ENCODE assay signal across 28 cellular contexts in genomic region chr7:272631-273030, GRCh38. TPM values are rescaled to one million over a fixed set of nuclear protein-coding genes. Genes with fewer than 3 reads are reported as not detected.
"Had no signal": no experiment of that assay in that cellular context is flagged by ENCODE, and none has a peak within 500 bp of the region (broad histone marks: within the 10 kb centered on the region; RNA-seq: fewer than 3 reads in every experiment).

No MANE protein-coding gene starts in this region.

- ATAC-seq: activated T-cell treated with anti-CD3 and anti-CD28 coated beads, Interleukin-2, amount 50 U/mL, for 4 hours; Panc1 had no signal

- H3K4me3 Mint-ChIP-seq: activated CD4-positive, alpha-beta memory T cell treated with anti-CD3 and anti-CD28 coated beads for 36 hours; activated CD4-positive, alpha-beta T cell treated with anti-CD3 and anti-CD28 coated beads, Interleukin-2, amount 10 ng/mL, durations not matched to agents 7 days and 5 days; activated naive CD4-positive, alpha-beta T cell treated with anti-CD3 and anti-CD28 coated beads, Interleukin-2, amount 10 ng/mL, durations not matched to agents 7 days and 5 days; activated T-cell treated with anti-CD3 and anti-CD28 coated beads, Interleukin-2, amount 50 U/mL, for 4 hours had no signal

- H3K4me1 Mint-ChIP-seq: activated CD4-positive, alpha-beta T cell treated with anti-CD3 and anti-CD28 coated beads, Interleukin-2, amount 10 ng/mL, durations not matched to agents 7 days and 5 days; activated naive CD4-positive, alpha-beta T cell treated with anti-CD3 and anti-CD28 coated beads, Interleukin-2, amount 10 ng/mL, durations not matched to agents 7 days and 5 days had no signal

- H3K36me3 Mint-ChIP-seq: activated naive CD4-positive, alpha-beta T cell treated with anti-CD3 and anti-CD28 coated beads, Interleukin-2, amount 10 ng/mL, durations not matched to agents 7 days and 5 days had no signal

- H3K4me1 ChIP-seq: breast epithelium had no signal

- H3K36me3 ChIP-seq: breast epithelium had no signal

- H3K4me3 ChIP-seq: breast epithelium had no signal

- H3K27me3 ChIP-seq: breast epithelium had no signal

- H3K27ac Mint-ChIP-seq: activated CD4-positive, alpha-beta memory T cell treated with anti-CD3 and anti-CD28 coated beads for 36 hours; activated CD4-positive, alpha-beta T cell treated with anti-CD3 and anti-CD28 coated beads, Interleukin-2, amount 10 ng/mL, durations not matched to agents 7 days and 5 days; activated naive CD4-positive, alpha-beta T cell treated with anti-CD3 and anti-CD28 coated beads, Interleukin-2, amount 10 ng/mL, durations not matched to agents 7 days and 5 days had no signal

- H3K27ac ChIP-seq: breast epithelium, RWPE1, VCaP had no signal

- H3K27me3 Mint-ChIP-seq: activated CD4-positive, alpha-beta T cell treated with anti-CD3 and anti-CD28 coated beads, Interleukin-2, amount 10 ng/mL, durations not matched to agents 7 days and 5 days had no signal

- DNase-seq: activated CD4-positive, alpha-beta memory T cell treated with anti-CD3 and anti-CD28 coated beads for 36 hours; activated CD4-positive, alpha-beta T cell treated with anti-CD3 and anti-CD28 coated beads, Interleukin-2, amount 10 ng/mL, durations not matched to agents 7 days and 5 days; activated CD4-positive, CD25-positive, alpha-beta regulatory T cell; activated CD8-positive, alpha-beta memory T cell treated with anti-CD3 and anti-CD28 coated beads for 24 hours; activated gamma-delta T cell treated with Interleukin-2 at 50 U/mL for 16 hours; activated naive CD4-positive, alpha-beta T cell treated with anti-CD3 and anti-CD28 coated beads, Interleukin-2, amount 10 ng/mL, durations not matched to agents 7 days and 5 days; activated T-cell treated with anti-CD3 and anti-CD28 coated beads, Interleukin-2, amount 50 U/mL, for 4 hours; central memory CD4-positive, alpha-beta T cell; IMR-90; Kasumi-1; KBM-7; NCI-H1105 treated with DMSO at 0.1 percent for 48 hours; NCI-H146; NCI-H1930; NCI-H2107; NCI-H2171 treated with DMSO at 0.1 percent for 48 hours; NCI-H226; NCI-H510A; NCI-H69; NK-92 treated with Interleukin-12 subunit alpha and Interleukin-12 subunit beta, amount 100 ng/mL, for 24 hours; OCI-M1; SIG-M5 had no signal

RNA-seq across cellular contexts. Expression of gene FOXL3, which starts 17.3 kb away (rescaled TPM):
- total RNA-seq: activated CD4-positive, alpha-beta memory T cell treated with anti-CD3 and anti-CD28 coated beads for 36 hours; activated CD4-positive, alpha-beta T cell treated with anti-CD3 and anti-CD28 coated beads, Interleukin-2, amount 10 ng/mL, durations not matched to agents 7 days and 5 days; activated T-cell treated with anti-CD3 and anti-CD28 coated beads, Interleukin-2, amount 50 U/mL, for 4 hours; aorta; breast epithelium; IMR-90; T-helper 2 cell treated with Interferon-gamma antibody and Interleukin-4, amounts not matched to agents 100 ng/mL and 5 ng/mL, for 36 hours had no signal
